ENCODE assay signal across 19 cellular contexts in the genomic region with DNA sequence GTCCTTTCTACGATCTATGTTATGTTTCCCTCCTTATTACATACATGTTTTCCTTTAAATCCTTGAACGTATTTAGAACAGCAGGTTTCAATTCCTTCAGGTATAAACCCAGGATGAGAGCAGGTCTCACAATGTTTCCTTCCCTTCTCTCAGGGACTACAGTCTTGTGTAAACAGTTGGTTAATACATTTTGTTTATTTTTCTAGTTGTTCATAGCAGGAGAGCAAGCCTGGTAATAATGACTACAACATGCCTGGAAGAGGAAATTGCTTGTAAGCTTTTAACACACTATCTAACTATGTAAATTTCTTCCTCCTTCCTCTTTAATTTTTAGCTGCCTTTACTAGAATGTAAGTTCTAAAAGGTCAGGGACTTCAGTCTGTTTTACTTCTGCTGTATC. TPM values are rescaled to one million over a fixed set of nuclear protein-coding genes. Genes with fewer than 3 reads are reported as not detected.
"Had no signal": no experiment of that assay in that cellular context is flagged by ENCODE, and none has a peak within 500 bp of the region (broad histone marks: within the 10 kb centered on the region; RNA-seq: fewer than 3 reads in every experiment).

No MANE protein-coding gene starts in this region.

- H3K4me1 Mint-ChIP-seq: activated CD4-positive, alpha-beta T cell treated with anti-CD3 and anti-CD28 coated beads, Interleukin-2, amount 10 ng/mL, durations not matched to agents 7 days and 5 days; central memory CD8-positive, alpha-beta T cell; immature natural killer cell had no signal

- H3K4me3 Mint-ChIP-seq: activated CD4-positive, alpha-beta T cell treated with anti-CD3 and anti-CD28 coated beads, Interleukin-2, amount 10 ng/mL, durations not matched to agents 7 days and 5 days; activated CD8-positive, alpha-beta T cell treated with anti-CD3 and anti-CD28 coated beads, Interleukin-2, amount 10 ng/mL, durations not matched to agents 7 days and 5 days; activated T-cell treated with anti-CD3 and anti-CD28 coated beads, Interleukin-2, amount 50 U/mL, for 24 hours; central memory CD8-positive, alpha-beta T cell; immature natural killer cell; natural killer cell treated with Interleukin-12 subunit alpha and Interleukin-12 subunit beta and Interleukin-15 and Interleukin-18, amount 100 ng/mL, for 72 hours had no signal

- ATAC-seq: activated CD4-positive, CD25-positive, alpha-beta regulatory T cell treated with anti-CD3 and anti-CD28 coated beads, Interleukin-2, amount 50 U/mL, for 24 hours; activated CD8-positive, alpha-beta T cell treated with anti-CD3 and anti-CD28 coated beads, Interleukin-2, amount 10 ng/mL, durations not matched to agents 7 days and 5 days; gastroesophageal sphincter; heart left ventricle; natural killer cell treated with Interleukin-12 subunit alpha and Interleukin-12 subunit beta and Interleukin-15 and Interleukin-18, amount 100 ng/mL, for 72 hours; pancreas had no signal

- H3K9me3 Mint-ChIP-seq: activated CD4-positive, alpha-beta T cell treated with anti-CD3 and anti-CD28 coated beads, Interleukin-2, amount 10 ng/mL, durations not matched to agents 7 days and 5 days; activated T-helper 2 cell treated with anti-CD3 and anti-CD28 coated beads, Interferon-gamma antibody, Interleukin-2, Interleukin-4, amounts not matched to agents 10 μg/mL and 5 μg/mL and 100 μg/mL, durations not matched to agents 14 hours and 24 hours and 36 hours; central memory CD8-positive, alpha-beta T cell; natural killer cell treated with Interleukin-12 subunit alpha and Interleukin-12 subunit beta and Interleukin-15 and Interleukin-18, amount 100 ng/mL, for 72 hours had no signal

- H3K4me3 ChIP-seq: gastroesophageal sphincter, heart left ventricle, pancreas, sigmoid colon, thyroid gland had no signal

- DNase-seq: activated CD4-positive, alpha-beta T cell treated with anti-CD3 and anti-CD28 coated beads, Interleukin-2, amount 10 ng/mL, durations not matched to agents 7 days and 5 days; activated CD8-positive, alpha-beta T cell treated with anti-CD3 and anti-CD28 coated beads, Interleukin-2, amount 10 ng/mL, durations not matched to agents 7 days and 5 days; activated naive CD4-positive, alpha-beta T cell treated with Interleukin-2 at 50 U/mL for 16 hours; activated T-cell treated with anti-CD3 and anti-CD28 coated beads, Interleukin-2, amount 50 U/mL, for 24 hours; anterior cingulate cortex; brain microvascular endothelial cell; cortex of kidney; heart left ventricle; immature natural killer cell; pancreas; sigmoid colon; stimulated activated CD8-positive, alpha-beta memory T cell treated with anti-CD3 and anti-CD28 coated beads, Interleukin-4, amount 100 ng/mL, for 48 hours; stimulated activated naive CD4-positive, alpha-beta T cell; thyroid gland had no signal

- H3K27ac Mint-ChIP-seq: activated CD4-positive, alpha-beta T cell treated with anti-CD3 and anti-CD28 coated beads, Interleukin-2, amount 10 ng/mL, durations not matched to agents 7 days and 5 days; activated CD8-positive, alpha-beta T cell treated with anti-CD3 and anti-CD28 coated beads, Interleukin-2, amount 10 ng/mL, durations not matched to agents 7 days and 5 days; activated T-cell treated with anti-CD3 and anti-CD28 coated beads, Interleukin-2, amount 50 U/mL, for 24 hours; activated T-helper 2 cell treated with anti-CD3 and anti-CD28 coated beads, Interferon-gamma antibody, Interleukin-2, Interleukin-4, amounts not matched to agents 10 μg/mL and 5 μg/mL and 100 μg/mL, durations not matched to agents 14 hours and 24 hours and 36 hours; immature natural killer cell; natural killer cell treated with Interleukin-12 subunit alpha and Interleukin-12 subunit beta and Interleukin-15 and Interleukin-18, amount 100 ng/mL, for 72 hours had no signal

- H3K36me3 Mint-ChIP-seq: immature natural killer cell; natural killer cell treated with Interleukin-12 subunit alpha and Interleukin-12 subunit beta and Interleukin-15 and Interleukin-18, amount 100 ng/mL, for 72 hours had no signal

RNA-seq across cellular contexts. Expression of gene TNFRSF19, which starts 29.0 kb away (rescaled TPM):
- total RNA-seq: activated T-helper 2 cell treated with anti-CD3 and anti-CD28 coated beads, Interferon-gamma antibody, Interleukin-2, Interleukin-4, amounts not matched to agents 10 μg/mL and 5 μg/mL and 100 μg/mL, durations not matched to agents 14 hours and 24 hours and 36 hours had no signal
